ENCODE assay signal across 8 cellular contexts in genomic region chr2:61671561-61672315, GRCh38.
DNase-seq lines count a peak whose midpoint lies in the region; ATAC-seq, FAIRE-seq and TF ChIP-seq lines count a peak whose summit lies in the region.

No MANE protein-coding gene starts in this region.

- no peak for TF ChIP-seq POLR2A in GM12891 (IDR thresholded peaks at IDR 0.05; ENCODE audit: low read depth, low read length)

- peaks cover 13% of the 10 kb centered on the region for H3K4me1 ChIP-seq in rectal smooth muscle tissue (ENCODE audit: control insufficient read depth, insufficient read depth, low read length)

- H3K9ac ChIP-seq in rectal smooth muscle tissue (ENCODE audit: low read length) = no peak overlapping the region

- DNase-seq in GM12891 (ENCODE audit: insufficient read length, low spot score) (no peak), foreskin fibroblast (peak in 1 of 2 donors; percentile 21), epidermal melanocyte (ENCODE audit: insufficient read length, low spot score) (no peak), NAMALWA (ENCODE audit: low spot score) (no peak), NCI-H524 treated with DMSO at 0.1 percent for 48 hours (lab: John Stamatoyannopoulos, UW) (no peak)

- no peaks in the 10 kb centered on the region for H3K27me3 ChIP-seq in rectal smooth muscle tissue (ENCODE audit: control insufficient read depth, insufficient read depth, low read length)

- H3K4me3 ChIP-seq in foreskin fibroblast (ENCODE audit: low read depth in 1 of 2, low read length in 2 of 2) (peak overlapping the region; percentile 32 to 51), rectal smooth muscle tissue (ENCODE audit: low read length) (peak overlapping the region; percentile 52)

- FAIRE-seq in GM12891 (lab: Jason Lieb, UNC) = peak; percentile 9

- no peaks in the 10 kb centered on the region for H3K36me3 ChIP-seq in rectal smooth muscle tissue (ENCODE audit: control insufficient read depth, insufficient read depth, low read length)

- no peak for TF ChIP-seq CTCF in foreskin fibroblast (IDR thresholded peaks at IDR 0.05; ENCODE audit: low read depth, low read length)

- ATAC-seq in SK-N-SH treated with all-trans-retinoic acid at 6 μM for 48 hours = peak; percentile 31; the same call in 1 of the 3 replicates
- ATAC-seq in HG03025 (IDR thresholded peaks at IDR 0.05; ENCODE audit: low FRiP score, unreplicated experiment) = no peak

- peak overlapping the region; percentile 78 for H3K27ac ChIP-seq in rectal smooth muscle tissue (ENCODE audit: low read depth, low read length)

TF ChIP-seq in GM12891, 5 proteins besides CTCF, POLR2A, EP300 and RAD21:
- TF ChIP-seq POLR2AphosphoS5 (IDR thresholded peaks at IDR 0.05; ENCODE audit: low read depth, low read length) (no peak), TAF1 (IDR thresholded peaks at IDR 0.05; ENCODE audit: low read depth, low read length) (no peak), PAX5 (IDR thresholded peaks at IDR 0.05; ENCODE audit: insufficient read depth, low read length, severe bottlenecking) (no peak), POU2F2 (IDR thresholded peaks at IDR 0.05; ENCODE audit: low read depth, low read length) (no peak), SPI1 (IDR thresholded peaks at IDR 0.05; ENCODE audit: low read depth, low read length) (no peak)

TF ChIP-seq in SK-N-SH treated with all-trans-retinoic acid at 6 μM for 48 hours, 23 proteins besides CTCF, POLR2A, EP300 and RAD21:
- TF ChIP-seq CREB5 (CRISPR knock-in tag; IDR thresholded peaks at IDR 0.05; ENCODE audit: low read depth) (no peak), SNAI2 (CRISPR knock-in tag; IDR thresholded peaks at IDR 0.05) (no peak), ARNTL (CRISPR knock-in tag; IDR thresholded peaks at IDR 0.05; ENCODE audit: borderline replicate concordance, low read depth) (no peak), ZNF70 (CRISPR knock-in tag; IDR thresholded peaks at IDR 0.05) (no peak), ESRRG (CRISPR knock-in tag; IDR thresholded peaks at IDR 0.05) (no peak), CSDC2 (CRISPR knock-in tag; IDR thresholded peaks at IDR 0.05) (no peak), ZFP30 (CRISPR knock-in tag; IDR thresholded peaks at IDR 0.05) (no peak), ZFP3 (CRISPR knock-in tag; IDR thresholded peaks at IDR 0.05) (no peak), TOX (CRISPR knock-in tag; IDR thresholded peaks at IDR 0.05; ENCODE audit: borderline replicate concordance) (no peak), TCF4 (CRISPR knock-in tag; IDR thresholded peaks at IDR 0.05; ENCODE audit: borderline replicate concordance) (no peak), BACH2 (CRISPR knock-in tag; IDR thresholded peaks at IDR 0.05; ENCODE audit: borderline replicate concordance) (no peak)
